Comparison of ENCODE assay signal across 8 cellular contexts in genomic region chr14:102795060-102795925, GRCh38. TPM values are rescaled to one million over a fixed set of nuclear protein-coding genes. Genes with fewer than 3 reads are reported as not detected.
A peak's percentile ranks its signal among the peaks of the same experiment; 100 is the strongest.
DNase-seq lines count a peak whose midpoint lies in the region; ATAC-seq, FAIRE-seq and TF ChIP-seq lines count a peak whose summit lies in the region.

No MANE protein-coding gene starts in this region.

- TF ChIP-seq RAD21 in A549 (conservative IDR thresholded peaks at IDR 0.05 in 1 of 2, IDR thresholded peaks at IDR 0.05 in 1 of 2): no peak

- H3K9me3 ChIP-seq in A549 (peaks cover 9% of the 10 kb centered on the region; the same call in 1 of the 3 replicates), suprapubic skin (no peaks in the 10 kb centered on the region)

- H3K4me1 ChIP-seq in A549 (peaks cover 18% of the 10 kb centered on the region), suprapubic skin (peaks cover 13% of the 10 kb centered on the region)

- H3K4me2 ChIP-seq in A549: peak overlapping the region; percentile 78

- POLR2A ChIA-PET in A549 (lab: Yijun Ruan, JAX): no interaction called here

- in situ Hi-C loops in astrocyte of the spinal cord (cut with HindIII; ENCODE audit: low sequenced_read_pairs): no loop called here

- no peak for TF ChIP-seq POLR2A in A549 (IDR thresholded peaks at IDR 0.05; ENCODE audit: low read length)
- TF ChIP-seq POLR2A in suprapubic skin (IDR thresholded peaks at IDR 0.05): no peak

- DNase-seq in A549 (ENCODE audit: low read depth in 1 of 2, low spot score in 1 of 2) (peak; percentile 76 to 86), NCI-H345 (lab: John Stamatoyannopoulos, UW) (peak; percentile 72), astrocyte of the spinal cord (ENCODE audit: low read depth, low spot score) (peak; percentile 83), kidney glomerular epithelial cell (lab: John Stamatoyannopoulos, UW) (peak; percentile 68), suprapubic skin (ENCODE audit: low spot score in 2 of 2) (peak in 1 of 2 donors; percentile 77), NCI-H526 (lab: John Stamatoyannopoulos, UW) (no peak)

- TF ChIP-seq EP300 in A549 (IDR thresholded peaks at IDR 0.05): no peak
- no peak for TF ChIP-seq EP300 in suprapubic skin (IDR thresholded peaks at IDR 0.05)

- no peaks in the 10 kb centered on the region for H3K27me3 ChIP-seq in suprapubic skin

- no peak overlapping the region for H3K4me3 ChIP-seq in A549
- no peak overlapping the region for H3K4me3 ChIP-seq in astrocyte of the spinal cord (ENCODE audit: low read depth, low read length)
- H3K4me3 ChIP-seq in suprapubic skin: no peak overlapping the region

- FAIRE-seq in A549 (lab: Jason Lieb, UNC): no peak

- H3K27ac ChIP-seq in A549 (peak overlapping the region; percentile 72 to 75), suprapubic skin (peak overlapping the region; percentile 56)

- ATAC-seq in A549 (peak; percentile 92 to 96), GM18502 (IDR thresholded peaks at IDR 0.05; ENCODE audit: poor library complexity, unreplicated experiment) (peak; percentile 52), HG03108 (IDR thresholded peaks at IDR 0.05; ENCODE audit: unreplicated experiment) (no peak)

- WGBS in A549 (ENCODE audit: missing lambda C conversion rate): 39% methylated on average over 2 of the region's 2 CpGs
- 44% methylated on average over 2 of the region's 2 CpGs for WGBS in suprapubic skin

- H3K36me3 ChIP-seq in suprapubic skin: no peaks in the 10 kb centered on the region

- CTCF ChIA-PET in A549 (lab: Yijun Ruan, JAX): interaction anchor here (1.4 to 1.8 kb wide), 2 partner anchors 11 to 19 kb away, joined by 5 read pairs; no protein-coding TSS in a partner anchor

- no peak for TF ChIP-seq CTCF in A549 (IDR thresholded peaks at IDR 0.05)
- peak; percentile 41 for TF ChIP-seq CTCF in astrocyte of the spinal cord (IDR thresholded peaks at IDR 0.05; ENCODE audit: low read depth, low read length)
- TF ChIP-seq CTCF in suprapubic skin (IDR thresholded peaks at IDR 0.05): no peak

TF ChIP-seq in A549, 52 proteins besides CTCF, POLR2A, EP300 and RAD21:
- no peak for TF ChIP-seq RNF2 (IDR thresholded peaks at IDR 0.05; ENCODE audit: borderline replicate concordance, low read depth)
- 0 out of 2 replicates have a peak, but pooled peaks have one; percentile 35 for TF ChIP-seq PBX3 (IDR thresholded peaks at IDR 0.05)
- TF ChIP-seq CEBPB (IDR thresholded peaks at IDR 0.05): peak; percentile 88 to 95

RNA-seq across cellular contexts. Expression of gene TRAF3, which starts 18.0 kb away (rescaled TPM):
- polyA plus RNA-seq in A549 (2011; rRNA removed): 22.9 and 25.5 TPM in 2 replicates
- 22.5 and 25.4 TPM in 2 replicates for polyA plus RNA-seq in A549 (2012; cell fraction: cytosol; rRNA removed)
- polyA plus RNA-seq in A549 (2012; cell fraction: nucleus; rRNA removed): 37.7 and 38.2 TPM in 2 replicates
- polyA plus RNA-seq in A549 (2017; fragmentation: RNase III; extraction: RNeasy Plus Mini Kit Qiagen cat#74134 plus additional on column Dnase treatment): 20.1 to 24.9 TPM (median 20.2 TPM) in 3 replicates
- 54.6 and 56.1 TPM in 2 replicates for polyA minus RNA-seq in A549 (2011; rRNA and poly(A)+ RNA removed)
- 10 to 100 TPM in 3 of 4 donors, 1 to 10 TPM in 1; 8.7 to 22.8 (median 14.2) TPM for total RNA-seq in suprapubic skin

Comparison
In these comparisons a context has a peak if more than half of its experiments do, and no peak if none do; other contexts are left out.
1. DNase-seq: peak in A549 (2 of 2), NCI-H345 (single experiment), astrocyte of the spinal cord (single experiment) and kidney glomerular epithelial cell (single experiment); none in NCI-H526 (0 of 2).